In the genomic region with DNA sequence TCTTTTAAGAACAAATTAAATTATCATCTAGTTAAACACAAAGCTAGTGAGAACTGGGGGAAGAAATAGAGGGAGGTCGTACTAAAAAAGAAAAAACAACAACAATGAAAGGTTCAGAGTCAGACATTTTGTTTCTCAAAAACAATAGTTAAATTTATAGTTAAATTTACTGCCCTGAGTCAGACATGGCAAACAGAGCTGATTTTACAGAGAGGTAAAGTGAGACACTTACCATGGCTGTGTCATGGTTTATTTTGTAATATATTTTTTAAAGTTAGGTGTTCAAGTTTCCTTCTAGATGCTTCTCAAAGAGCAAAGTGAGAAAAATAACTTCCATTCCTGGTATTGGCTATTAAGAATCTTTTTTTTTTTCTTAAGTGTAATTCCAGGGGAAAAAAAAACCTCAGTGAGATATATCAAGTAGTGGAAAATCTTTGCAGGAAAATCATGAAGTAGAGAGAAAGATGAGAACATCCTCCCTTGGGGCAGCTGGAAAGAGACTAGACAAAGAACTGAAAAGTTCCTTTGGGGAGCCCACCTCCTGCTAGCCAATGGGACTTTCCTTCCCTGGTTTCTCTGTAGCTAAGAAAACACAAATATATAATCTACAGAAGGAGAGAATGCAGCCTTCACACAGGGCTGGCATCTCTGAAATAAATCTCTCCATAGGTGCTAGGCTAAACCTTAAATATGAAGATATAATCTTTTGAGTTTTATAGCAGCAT, we compare ENCODE assay signal across 12 cellular contexts. TPM values are rescaled to one million over a fixed set of nuclear protein-coding genes. Genes with fewer than 3 reads are reported as not detected.
DNase-seq lines count a peak whose midpoint lies in the region; ATAC-seq and TF ChIP-seq lines count a peak whose summit lies in the region.
"Had no signal": no experiment of that assay in that cellular context is flagged by ENCODE, and none has a peak within 500 bp of the region (broad histone marks: within the 10 kb centered on the region; RNA-seq: fewer than 3 reads in every experiment).

No MANE protein-coding gene starts in this region.

- no peaks in the 10 kb centered on the region for H3K27me3 Mint-ChIP-seq in activated naive CD8-positive, alpha-beta T cell
- no peaks in the 10 kb centered on the region for H3K27me3 Mint-ChIP-seq in activated naive CD8-positive, alpha-beta T cell treated with anti-CD3 and anti-CD28 coated beads for 36 hours
- H3K27me3 Mint-ChIP-seq in brain, result peaks cover 5% of the 10 kb centered on the region

- peak overlapping the region; percentile 12 for H3K27ac ChIP-seq in muscle layer of colon (ENCODE audit: low read depth, low read length)
- H3K27ac ChIP-seq: HL-60 had no signal

- H3K4me1 Mint-ChIP-seq in activated naive CD8-positive, alpha-beta T cell (ENCODE audit: low read depth), result peaks cover 96% of the 10 kb centered on the region
- peaks cover 89% of the 10 kb centered on the region for H3K4me1 Mint-ChIP-seq in activated naive CD8-positive, alpha-beta T cell treated with anti-CD3 and anti-CD28 coated beads for 36 hours
- H3K4me1 Mint-ChIP-seq in brain, result peaks cover 99% of the 10 kb centered on the region

- no peaks in the 10 kb centered on the region for H3K36me3 ChIP-seq in muscle layer of colon (ENCODE audit: insufficient read depth, low read length)

- peaks cover 20% of the 10 kb centered on the region for H3K36me3 Mint-ChIP-seq in activated naive CD8-positive, alpha-beta T cell
- H3K36me3 Mint-ChIP-seq in activated naive CD8-positive, alpha-beta T cell treated with anti-CD3 and anti-CD28 coated beads for 36 hours, result peaks cover 26% of the 10 kb centered on the region
- peaks cover 36% of the 10 kb centered on the region for H3K36me3 Mint-ChIP-seq in brain

- no peak overlapping the region for H3K4me3 ChIP-seq in muscle layer of colon (ENCODE audit: low read depth in 1 of 2, low read length in 2 of 2)

- peak overlapping the region; percentile 84 for H3K27ac Mint-ChIP-seq in activated naive CD8-positive, alpha-beta T cell
- H3K27ac Mint-ChIP-seq in activated naive CD8-positive, alpha-beta T cell treated with anti-CD3 and anti-CD28 coated beads for 36 hours, result no peak overlapping the region
- H3K27ac Mint-ChIP-seq in brain, result peak overlapping the region in 4 of 5 experiments; percentile 85 to 94 (median 89)
- H3K27ac Mint-ChIP-seq: activated T-helper 2 cell treated with anti-CD3 and anti-CD28 coated beads, Interferon-gamma antibody, Interleukin-2, Interleukin-4, amounts not matched to agents 10 μg/mL and 5 μg/mL and 100 μg/mL, durations not matched to agents 14 hours and 24 hours and 36 hours had no signal

- H3K4me3 Mint-ChIP-seq in activated naive CD8-positive, alpha-beta T cell, result peak overlapping the region; percentile 36
- no peak overlapping the region for H3K4me3 Mint-ChIP-seq in activated naive CD8-positive, alpha-beta T cell treated with anti-CD3 and anti-CD28 coated beads for 36 hours
- peak overlapping the region; percentile 38 to 75 (median 73) for H3K4me3 Mint-ChIP-seq in brain

- DNase-seq in activated naive CD8-positive, alpha-beta T cell treated with anti-CD3 and anti-CD28 coated beads for 36 hours, result no peak
- peak; percentile 24 for DNase-seq in superior temporal gyrus (ENCODE audit: extremely low spot score)
- DNase-seq: central memory CD4-positive, alpha-beta T cell had no signal

- peaks cover 98% of the 10 kb centered on the region for H3K4me1 ChIP-seq in muscle layer of colon (ENCODE audit: insufficient read depth, low read length)

- ATAC-seq in GM18498 (IDR thresholded peaks at IDR 0.05; ENCODE audit: unreplicated experiment) (no peak), GM21528 (IDR thresholded peaks at IDR 0.05; ENCODE audit: low FRiP score, unreplicated experiment) (no peak), HG03159 (IDR thresholded peaks at IDR 0.05; ENCODE audit: unreplicated experiment) (no peak)

- no peaks in the 10 kb centered on the region for H3K27me3 ChIP-seq in muscle layer of colon (ENCODE audit: control insufficient read depth in 1 of 2, insufficient read depth in 2 of 2, low read length in 2 of 2)

- TF ChIP-seq CTCF in brain (conservative IDR thresholded peaks at IDR 0.05), result no peak

- no peak overlapping the region for H3K9ac ChIP-seq in muscle layer of colon (ENCODE audit: low read length)

- H3K9me3 Mint-ChIP-seq in activated naive CD8-positive, alpha-beta T cell (ENCODE audit: low read depth), result no peaks in the 10 kb centered on the region
- H3K9me3 Mint-ChIP-seq in activated naive CD8-positive, alpha-beta T cell treated with anti-CD3 and anti-CD28 coated beads for 36 hours, result no peaks in the 10 kb centered on the region
- H3K9me3 Mint-ChIP-seq in brain, result no peaks in the 10 kb centered on the region
- H3K9me3 Mint-ChIP-seq: activated T-helper 2 cell treated with anti-CD3 and anti-CD28 coated beads, Interferon-gamma antibody, Interleukin-2, Interleukin-4, amounts not matched to agents 10 μg/mL and 5 μg/mL and 100 μg/mL, durations not matched to agents 14 hours and 24 hours and 36 hours had no signal

- no peaks in the 10 kb centered on the region for H3K9me3 ChIP-seq in muscle layer of colon (ENCODE audit: low read length)

RNA-seq across cellular contexts. Expression of a gene that starts 12.3 kb away (rescaled TPM):
- total RNA-seq in activated naive CD8-positive, alpha-beta T cell treated with anti-CD3 and anti-CD28 coated beads for 36 hours, result 10 to 100 TPM in 1 of 2 experiments, 1 to 10 TPM in 1; 8.2 to 10.1 TPM
- 11.2 TPM for polyA plus RNA-seq in brain (ENCODE audit: insufficient read depth, low read depth, low replicate concordance)
- total RNA-seq: OCI-LY7 had no signal
